ENCODE assay signal across 24 cellular contexts in genomic region chr6:118936304-118936703, GRCh38. TPM values are rescaled to one million over a fixed set of nuclear protein-coding genes. Genes with fewer than 3 reads are reported as not detected.
DNase-seq lines count a peak whose midpoint lies in the region; ATAC-seq, FAIRE-seq and TF ChIP-seq lines count a peak whose summit lies in the region.
"Had no signal": no experiment of that assay in that cellular context is flagged by ENCODE, and none has a peak within 500 bp of the region (broad histone marks: within the 10 kb centered on the region; RNA-seq: fewer than 3 reads in every experiment).

No MANE protein-coding gene starts in this region.

- no peak for DNase-seq in cardiac muscle cell (ENCODE audit: low read depth in 1 of 2, low spot score in 1 of 2)
- no peak for DNase-seq in right cardiac atrium
- peak; percentile 16 for DNase-seq in NB4 (ENCODE audit: low read depth)
- DNase-seq in effector memory CD8-positive, alpha-beta T cell, result no peak
- DNase-seq in progenitor cell of endocrine pancreas (ENCODE audit: low spot score, unreplicated experiment), result no peak
- no peak for DNase-seq in NCI-H2171 (lab: John Stamatoyannopoulos, UW)
- DNase-seq in frontal cortex (ENCODE audit: low spot score in 2 of 2), result no peak
- no peak for DNase-seq in WERI-Rb-1
- DNase-seq: activated CD4-positive, alpha-beta T cell treated with anti-CD3 and anti-CD28 coated beads, Interleukin-2, amount 10 ng/mL, durations not matched to agents 7 days and 5 days; activated CD8-positive, alpha-beta memory T cell treated with anti-CD3 and anti-CD28 coated beads, Interleukin-2, amount 50 U/mL, for 48 hours; activated gamma-delta T cell treated with Interleukin-2 at 50 U/mL for 16 hours; adrenal gland; cortex of kidney; Karpas-422; mesenchymal stem cell; NCI-H1105; NCI-H2029; SJCRH30 had no signal

- no peaks in the 10 kb centered on the region for H3K9me3 Mint-ChIP-seq in effector memory CD8-positive, alpha-beta T cell
- H3K9me3 Mint-ChIP-seq in progenitor cell of endocrine pancreas (ENCODE audit: low read depth), result peaks cover 5% of the 10 kb centered on the region

- H3K27ac ChIP-seq in cardiac muscle cell (peak overlapping the region; percentile 93), right cardiac atrium (ENCODE audit: low read length) (no peak overlapping the region), WERI-Rb-1 (no peak overlapping the region)

- no peak for FAIRE-seq in frontal cortex (lab: Jason Lieb, UNC)
- FAIRE-seq: G401.6, urothelium cell line had no signal

- peaks cover 3% of the 10 kb centered on the region for H3K36me3 ChIP-seq in cardiac muscle cell
- peaks cover 8% of the 10 kb centered on the region; the same call in 1 of the 2 replicates for H3K36me3 ChIP-seq in WERI-Rb-1
- H3K36me3 ChIP-seq: adrenal gland, breast epithelium had no signal

- H3K4me3 ChIP-seq in cardiac muscle cell (no peak overlapping the region), right cardiac atrium (ENCODE audit: low read length) (no peak overlapping the region), NB4 (ENCODE audit: low read depth, low read length) (peak overlapping the region; percentile 80), WERI-Rb-1 (ENCODE audit: low read depth, low read length) (no peak overlapping the region)
- H3K4me3 ChIP-seq: breast epithelium, HAP-1 had no signal

- peak overlapping the region; percentile 51 to 94 for H3K27ac Mint-ChIP-seq in effector memory CD8-positive, alpha-beta T cell
- no peak overlapping the region for H3K27ac Mint-ChIP-seq in progenitor cell of endocrine pancreas

- no peaks in the 10 kb centered on the region for H3K27me3 ChIP-seq in cardiac muscle cell
- no peaks in the 10 kb centered on the region for H3K27me3 ChIP-seq in right cardiac atrium (ENCODE audit: control insufficient read depth, insufficient read depth)
- no peaks in the 10 kb centered on the region for H3K27me3 ChIP-seq in WERI-Rb-1 (ENCODE audit: insufficient read depth, low read depth, severe bottlenecking)
- H3K27me3 ChIP-seq: adrenal gland, breast epithelium, SJCRH30 had no signal

- H3K4me1 ChIP-seq in cardiac muscle cell (ENCODE audit: low read depth) (peaks cover 9% of the 10 kb centered on the region), right cardiac atrium (ENCODE audit: control insufficient read depth, insufficient read depth, low read length) (peaks cover 1% of the 10 kb centered on the region)
- H3K4me1 ChIP-seq: SJCRH30 had no signal

- no peaks in the 10 kb centered on the region for H3K9me3 ChIP-seq in cardiac muscle cell (ENCODE audit: low read depth)
- H3K9me3 ChIP-seq in right cardiac atrium (ENCODE audit: control insufficient read depth, low read length), result no peaks in the 10 kb centered on the region
- no peaks in the 10 kb centered on the region for H3K9me3 ChIP-seq in WERI-Rb-1 (ENCODE audit: severe bottlenecking)
- H3K9me3 ChIP-seq: adrenal gland, breast epithelium, SJCRH30 had no signal

- intact Hi-C loops in right cardiac atrium (cut with DNase I), result no loop called here

- no peak for TF ChIP-seq POLR2A in NB4 (IDR thresholded peaks at IDR 0.05; ENCODE audit: extremely low read depth, insufficient read length)

- H3K4me3 Mint-ChIP-seq in effector memory CD8-positive, alpha-beta T cell, result no peak overlapping the region
- peak overlapping the region; percentile 93 for H3K4me3 Mint-ChIP-seq in progenitor cell of endocrine pancreas (ENCODE audit: low read depth)

- peaks cover 13 to 17% of the 10 kb centered on the region in 2 donors for H3K4me1 Mint-ChIP-seq in effector memory CD8-positive, alpha-beta T cell (ENCODE audit: low read depth in 2 of 2)
- peaks cover 18% of the 10 kb centered on the region for H3K4me1 Mint-ChIP-seq in progenitor cell of endocrine pancreas (ENCODE audit: low read depth)

- H3K27me3 Mint-ChIP-seq in effector memory CD8-positive, alpha-beta T cell, result no peaks in the 10 kb centered on the region
- no peaks in the 10 kb centered on the region for H3K27me3 Mint-ChIP-seq in progenitor cell of endocrine pancreas
- H3K27me3 Mint-ChIP-seq: activated CD4-positive, alpha-beta T cell treated with anti-CD3 and anti-CD28 coated beads, Interleukin-2, amount 10 ng/mL, durations not matched to agents 7 days and 5 days; naive B cell had no signal

- H3K36me3 Mint-ChIP-seq in effector memory CD8-positive, alpha-beta T cell (ENCODE audit: insufficient read depth), result peaks cover 21% of the 10 kb centered on the region
- peaks cover 5% of the 10 kb centered on the region for H3K36me3 Mint-ChIP-seq in progenitor cell of endocrine pancreas (ENCODE audit: insufficient read depth)

- ATAC-seq in right cardiac atrium, result no peak
- ATAC-seq in effector memory CD8-positive, alpha-beta T cell (replicated peaks), result no peak
- ATAC-seq: Panc1 had no signal

- no peak for TF ChIP-seq CTCF in cardiac muscle cell (IDR thresholded peaks at IDR 0.05; ENCODE audit: low read depth, low read length)
- no peak for TF ChIP-seq CTCF in NB4 (IDR thresholded peaks at IDR 0.05; ENCODE audit: low read depth, low read length)
- TF ChIP-seq CTCF in progenitor cell of endocrine pancreas (IDR thresholded peaks at IDR 0.05; ENCODE audit: unreplicated experiment), result no peak
- TF ChIP-seq CTCF in WERI-Rb-1 (IDR thresholded peaks at IDR 0.05; ENCODE audit: low read depth, low read length), result no peak

RNA-seq across cellular contexts. Expression of gene MCM9, which starts 1.3 kb away (rescaled TPM):
- 6.4 and 10.1 TPM in 2 replicates for total RNA-seq in cardiac muscle cell
- 7.0 and 14.0 TPM in 2 replicates for polyA plus RNA-seq in cardiac muscle cell
- 1 to 10 TPM; 6.4 to 8.0 (median 7.6) TPM for total RNA-seq in right cardiac atrium
- 2.0 TPM for polyA plus RNA-seq in right cardiac atrium
- 24.7 and 25.1 TPM in 2 replicates for total RNA-seq in progenitor cell of endocrine pancreas
- total RNA-seq in frontal cortex, result 6.9 TPM

RNA-seq across cellular contexts. Expression of gene ASF1A, which starts 42.4 kb away (rescaled TPM):
- total RNA-seq in cardiac muscle cell, result 9.3 and 11.6 TPM in 2 replicates
- polyA plus RNA-seq in cardiac muscle cell, result 27.9 and 41.2 TPM in 2 replicates
- total RNA-seq in right cardiac atrium, result 10 to 100 TPM; 20.1 to 26.1 (median 22.5) TPM
- 22.5 TPM for polyA plus RNA-seq in right cardiac atrium
- 29.5 and 30.5 TPM in 2 replicates for total RNA-seq in progenitor cell of endocrine pancreas
- 40.4 TPM for total RNA-seq in frontal cortex
